Comparison of ENCODE assay signal across 17 cellular contexts in the genomic region with DNA sequence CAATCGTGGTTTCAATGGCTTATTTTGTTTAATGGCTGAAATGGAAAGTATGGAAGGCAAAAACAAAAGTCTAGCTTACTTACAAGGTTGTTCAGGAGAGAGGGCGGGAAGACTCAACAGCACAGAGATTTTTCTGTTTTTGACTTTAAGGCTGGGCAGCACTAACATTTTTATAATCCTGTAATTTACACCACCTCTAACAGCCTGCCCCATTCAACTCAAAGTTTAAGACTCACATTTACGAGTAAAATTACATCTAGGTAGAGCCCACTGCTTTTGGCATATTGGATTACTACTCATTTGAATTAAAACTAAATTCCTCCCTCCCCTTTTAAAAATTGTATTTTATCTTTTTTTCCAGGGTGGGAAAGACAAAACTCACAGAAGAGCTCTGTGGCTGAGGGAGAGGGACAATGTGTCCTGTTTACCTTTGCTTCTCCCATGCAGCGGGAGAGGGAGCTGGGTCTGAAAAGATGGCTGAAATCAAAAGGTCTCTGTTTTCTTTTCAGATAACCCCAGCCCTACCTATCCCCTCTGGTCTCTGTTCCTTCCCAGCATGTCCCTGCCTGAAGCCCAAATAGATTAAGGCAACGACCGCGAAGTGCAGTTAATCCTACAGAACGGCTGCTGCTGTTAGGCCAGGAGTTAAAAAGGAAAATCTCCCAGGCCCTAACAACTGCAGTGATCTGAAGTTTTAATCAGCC. TPM values are rescaled to one million over a fixed set of nuclear protein-coding genes. Genes with fewer than 3 reads are reported as not detected.
DNase-seq lines count a peak whose midpoint lies in the region; ATAC-seq, FAIRE-seq and TF ChIP-seq lines count a peak whose summit lies in the region.
"Had no signal": no experiment of that assay in that cellular context is flagged by ENCODE, and none has a peak within 500 bp of the region (broad histone marks: within the 10 kb centered on the region; RNA-seq: fewer than 3 reads in every experiment).

No MANE protein-coding gene starts in this region.

- peaks cover 4 to 19% of the 10 kb centered on the region in 2 experiments for H4K20me1 ChIP-seq in H1 (replicated peaks in 1 of 2; ENCODE audit: control insufficient read depth in 1 of 2, insufficient read depth in 2 of 2, low read length in 2 of 2)

- H3K36me3 ChIP-seq in BE2C (peaks cover 4% of the 10 kb centered on the region; the same call in 1 of the 2 replicates), H1 (ENCODE audit: control insufficient read depth in 2 of 4, insufficient read depth in 4 of 4, low read length in 3 of 4) (no peaks in the 10 kb centered on the region)
- H3K36me3 ChIP-seq: HAP-1 had no signal

- peaks cover 4% of the 10 kb centered on the region for H3K23me2 ChIP-seq in H1 (ENCODE audit: low read depth, low read length)

- H4K5ac ChIP-seq in H1 (ENCODE audit: insufficient read length, low read depth, low read length), result no peak overlapping the region

- H3K27ac ChIP-seq in H1 (ENCODE audit: low read depth, low read length), result no peak overlapping the region

- 0 out of 2 replicates have a peak overlapping the region, but pooled peaks have one; percentile 9 for H3K18ac ChIP-seq in H1 (ENCODE audit: extremely low read depth, low read length)

- no peaks in the 10 kb centered on the region; the same call in 1 of the 2 replicates for H3K79me1 ChIP-seq in H1 (ENCODE audit: low read depth, low read length)

- H3K9me3 ChIP-seq in BE2C (no peaks in the 10 kb centered on the region), H1 (ENCODE audit: insufficient read depth in 2 of 2, low read depth in 1 of 2, low read length in 1 of 2) (no peaks in the 10 kb centered on the region)
- H3K9me3 ChIP-seq: HAP-1 had no signal

- POLR2A ChIA-PET in H1 (lab: Charles Lee; ENCODE audit: partially characterized antibody), result no interaction called here

- H3K4me3 ChIP-seq in BE2C (ENCODE audit: low read depth, low read length) (peak overlapping the region; percentile 85), H1 (ENCODE audit: extremely low read depth in 1 of 4, insufficient read depth in 2 of 4, low read depth in 3 of 4, low read length in 4 of 4) (peak overlapping the region in 2 of 4 experiments; percentile 7 to 27; a peak in 1 of 8 replicates)
- H3K4me3 ChIP-seq: HAP-1 had no signal

- TF ChIP-seq POLR2A in H1 (IDR thresholded peaks at IDR 0.05; ENCODE audit: control extremely low read depth in 1 of 2, low read depth in 2 of 2, low read length in 2 of 2), result no peak

- peaks cover 0 to 85% of the 10 kb centered on the region in 2 experiments; a peak in 2 of 4 replicates for H3K79me2 ChIP-seq in H1 (ENCODE audit: control insufficient read depth in 1 of 2, insufficient read depth in 2 of 2, low read length in 2 of 2)

- H3K23ac ChIP-seq in H1 (ENCODE audit: insufficient read length), result no peak overlapping the region

- no peak overlapping the region for H2BK5ac ChIP-seq in H1 (ENCODE audit: low read depth, low read length)

- peaks cover 46% of the 10 kb centered on the region for H3K4me1 ChIP-seq in BE2C
- peaks cover 14 to 40% (median 26%) of the 10 kb centered on the region in 4 experiments; a peak in 6 of 7 replicates for H3K4me1 ChIP-seq in H1 (replicated peaks in 1 of 4; ENCODE audit: control insufficient read depth in 3 of 4, insufficient read depth in 4 of 4, low read length in 3 of 4)

- H4K8ac ChIP-seq in H1 (ENCODE audit: extremely low read depth, insufficient read depth, low read length), result no peak overlapping the region

- peaks cover 91% of the 10 kb centered on the region for H3K4me1 Mint-ChIP-seq in nephron progenitor cell

- no peak for TF ChIP-seq EP300 in H1 (IDR thresholded peaks at IDR 0.05; ENCODE audit: borderline replicate concordance in 1 of 2, low read depth in 2 of 2, low read length in 2 of 2)

- H3K9me3 Mint-ChIP-seq in nephron progenitor cell, result no peaks in the 10 kb centered on the region

- H2BK12ac ChIP-seq in H1 (ENCODE audit: low read depth, low read length), result no peak overlapping the region; the same call in 1 of the 2 replicates

- H3K36me3 Mint-ChIP-seq in nephron progenitor cell (ENCODE audit: low read depth), result peaks cover 10% of the 10 kb centered on the region

- no peak overlapping the region for H2AFZ ChIP-seq in H1 (ENCODE audit: low read length)

- no peak overlapping the region for H3K9ac ChIP-seq in H1 (replicated peaks in 1 of 4; ENCODE audit: extremely low read depth in 1 of 4, low read depth in 3 of 4, low read length in 3 of 4)

- CTCF ChIA-PET in H1 (lab: Charles Lee; ENCODE audit: partially characterized antibody), result interaction anchor here (0.7 to 1.3 kb wide), 3 partner anchors 49 to 446 kb away, joined by 3 read pairs; no protein-coding TSS in a partner anchor

- peak overlapping the region; percentile 89 for H3K27ac Mint-ChIP-seq in nephron progenitor cell

- H2BK20ac ChIP-seq in H1 (ENCODE audit: low read length), result no peak overlapping the region

- H4K91ac ChIP-seq in H1 (replicated peaks; ENCODE audit: insufficient read length, low read length), result no peak overlapping the region

- ATAC-seq in HG02885 (IDR thresholded peaks at IDR 0.05; ENCODE audit: poor library complexity, unreplicated experiment), result no peak
- ATAC-seq: PC-3 had no signal

- no peak overlapping the region for H3K14ac ChIP-seq in H1 (ENCODE audit: insufficient read length)

- H3K4ac ChIP-seq in H1 (replicated peaks; ENCODE audit: insufficient read length, low read depth, low read length), result no peak overlapping the region

- H2BK120ac ChIP-seq in H1 (replicated peaks; ENCODE audit: low read depth, low read length), result no peak overlapping the region

- peak overlapping the region; percentile 40 to 56; a peak in 2 of 4 replicates for H3K4me2 ChIP-seq in H1 (ENCODE audit: insufficient read depth in 1 of 2, low read depth in 2 of 2, low read length in 2 of 2)

- no peak for TF ChIP-seq RAD21 in H1 (IDR thresholded peaks at IDR 0.05 in 1 of 2, conservative IDR thresholded peaks at IDR 0.05 in 1 of 2; ENCODE audit: low read depth in 2 of 2, low read length in 2 of 2)

- peaks cover 7% of the 10 kb centered on the region for H3K27me3 Mint-ChIP-seq in nephron progenitor cell (ENCODE audit: low read depth, poor library complexity)

- peak overlapping the region; percentile 98 for H3K4me3 Mint-ChIP-seq in nephron progenitor cell

- H2AK5ac ChIP-seq in H1 (ENCODE audit: low read depth, low read length), result no peak overlapping the region

- H3K56ac ChIP-seq in H1 (replicated peaks; ENCODE audit: insufficient read length, low read depth, low read length), result no peak overlapping the region

- 66% methylated on average over 8 of the region's 8 CpGs; no CpG with 5 or more reads in 1 of the 2 experiments for WGBS in H1 (ENCODE audit: extremely low coverage in 1 of 2, insufficient coverage in 1 of 2, insufficient read length in 1 of 2, insufficient replicate concordance in 2 of 2, low coverage in 1 of 2, low lambda C conversion rate in 2 of 2, missing lambda C conversion rate in 1 of 2), 2 experiments

- DNase-seq in BE2C (no peak), NCI-H69 (lab: John Stamatoyannopoulos, UW) (peak; percentile 42), H1 (ENCODE audit: low read depth in 1 of 2, low spot score in 2 of 2) (no peak), nephron progenitor cell (no peak), GM10266 (ENCODE audit: extremely low spot score) (no peak), NCI-H1694 treated with DMSO at 0.1 percent for 48 hours (lab: John Stamatoyannopoulos, UW) (no peak), AML-193 (lab: John Stamatoyannopoulos, UW) (no peak)
- DNase-seq: activated gamma-delta T cell; Karpas-422; midbrain; NCI-H1436 treated with DMSO at 0.1 percent for 48 hours; NCI-H446 treated with DMSO at 0.1 percent for 48 hours; PC-3; stimulated activated CD4-positive, alpha-beta T cell treated with anti-CD3 and anti-CD28 coated beads, Interleukin-12 subunit alpha, Interleukin-12 subunit beta, amount 100 ng/mL, for 4 hours had no signal

- no peak overlapping the region for H2BK15ac ChIP-seq in H1 (ENCODE audit: low read length)

- no peak for FAIRE-seq in H1 (lab: Jason Lieb, UNC)
- FAIRE-seq: GM12891 had no signal

- H3K27me3 ChIP-seq in BE2C (no peaks in the 10 kb centered on the region), H1 (replicated peaks in 1 of 4; ENCODE audit: control insufficient read depth in 3 of 4, extremely low read depth in 1 of 4, insufficient read depth in 3 of 4, low read length in 3 of 4) (peaks cover 0 to 7% (median 3%) of the 10 kb centered on the region in 4 experiments; a peak in 5 of 7 replicates)

- no peak for TF ChIP-seq CTCF in BE2C (IDR thresholded peaks at IDR 0.05; ENCODE audit: low read depth, low read length)
- no peak for TF ChIP-seq CTCF in H1 (IDR thresholded peaks at IDR 0.05; ENCODE audit: control extremely low read depth in 1 of 3, insufficient read depth in 1 of 3, low read depth in 1 of 3, low read length in 3 of 3)
- no peak for TF ChIP-seq CTCF in nephron progenitor cell (IDR thresholded peaks at IDR 0.05)
- TF ChIP-seq CTCF in GM10266 (IDR thresholded peaks at IDR 0.05; ENCODE audit: control insufficient read depth, insufficient read depth, low read depth, missing control alignments), result no peak

TF ChIP-seq in H1, 55 proteins besides CTCF, POLR2A, EP300 and RAD21:
- TF ChIP-seq MAFK (IDR thresholded peaks at IDR 0.05; ENCODE audit: low read depth, low read length), result no peak
- TF ChIP-seq YY1 (IDR thresholded peaks at IDR 0.05; ENCODE audit: low read depth, low read length), result 0 out of 2 replicates have a peak, but pooled peaks have one; percentile 63

RNA-seq across cellular contexts. Expression of gene EFNB2, which starts 6.6 kb away (rescaled TPM):
- polyA plus RNA-seq in BE2C (2012; ENCODE audit: insufficient read depth, insufficient read length, low read depth), result 15.5 TPM
- 10.3 and 12.0 TPM in 2 replicates for total RNA-seq in H1 (2021; fragmentation: NEBNext Ultra II Directional; extraction: Animal tissue kit (Norgen Biotek cat#: 25700))
- 7.5 and 8.2 TPM in 2 replicates for polyA plus RNA-seq in H1 (2011; rRNA removed)
- 6.7 TPM for polyA plus RNA-seq in H1 (2011; cell fraction: cytosol; rRNA removed)
- 11.5 TPM for polyA plus RNA-seq in H1 (2011; cell fraction: nucleus; rRNA removed)
- 9.7 to 11.3 TPM (median 10.9 TPM) in 4 replicates for polyA plus RNA-seq in H1 (2012, experiment 1 of 2)
- polyA plus RNA-seq in H1 (2012, experiment 2 of 2), result 2.6 TPM
- polyA plus RNA-seq in H1 (2013, experiment 1 of 2), result 11.1 TPM
- 13.3 TPM for polyA plus RNA-seq in H1 (2013, experiment 2 of 2)
- 13.7 and 16.9 TPM in 2 replicates for polyA minus RNA-seq in H1 (2011; rRNA and poly(A)+ RNA removed)
- polyA minus RNA-seq in H1 (2011; cell fraction: cytosol; rRNA and poly(A)+ RNA removed), result 10.5 TPM
- polyA minus RNA-seq in H1 (2011; cell fraction: nucleus; rRNA and poly(A)+ RNA removed), result 14.8 TPM

RNA-seq across cellular contexts. Expression of gene ARGLU1, which starts 39.1 kb away (rescaled TPM):
- 108 TPM for polyA plus RNA-seq in BE2C (2012; ENCODE audit: insufficient read depth, insufficient read length, low read depth)
- 81.2 and 84.9 TPM in 2 replicates for total RNA-seq in H1 (2021; fragmentation: NEBNext Ultra II Directional; extraction: Animal tissue kit (Norgen Biotek cat#: 25700))
- 45.8 and 47.8 TPM in 2 replicates for polyA plus RNA-seq in H1 (2011; rRNA removed)
- polyA plus RNA-seq in H1 (2011; cell fraction: cytosol; rRNA removed), result 113 TPM
- 118 TPM for polyA plus RNA-seq in H1 (2011; cell fraction: nucleus; rRNA removed)
- 116 to 200 TPM (median 127 TPM) in 4 replicates for polyA plus RNA-seq in H1 (2012, experiment 1 of 2)
- polyA plus RNA-seq in H1 (2012, experiment 2 of 2), result 13.9 TPM
- polyA plus RNA-seq in H1 (2013, experiment 1 of 2), result 157 TPM
- polyA plus RNA-seq in H1 (2013, experiment 2 of 2), result 139 TPM
- polyA minus RNA-seq in H1 (2011; rRNA and poly(A)+ RNA removed), result 13.4 and 21.1 TPM in 2 replicates
- 31.6 TPM for polyA minus RNA-seq in H1 (2011; cell fraction: cytosol; rRNA and poly(A)+ RNA removed)
- 56.3 TPM for polyA minus RNA-seq in H1 (2011; cell fraction: nucleus; rRNA and poly(A)+ RNA removed)
